Comparison of ENCODE assay signal across 7 cellular contexts in genomic region chr17:19175410-19175809, GRCh38. TPM values are rescaled to one million over a fixed set of nuclear protein-coding genes. Genes with fewer than 3 reads are reported as not detected.
DNase-seq lines count a peak whose midpoint lies in the region; ATAC-seq and TF ChIP-seq lines count a peak whose summit lies in the region.
"Not testable (repeated sequence)": the region's sequence is repeated elsewhere in the genome, so short reads cannot be mapped to it uniquely, and the experiment has no call there.

No MANE protein-coding gene starts in this region.

- not testable (repeated sequence) for H3K56ac ChIP-seq in IMR-90 (ENCODE audit: extremely low read depth, insufficient read depth, low read length)

- not testable (repeated sequence) for H2BK20ac ChIP-seq in IMR-90 (ENCODE audit: low read depth, low read length)

- H2AK9ac ChIP-seq in IMR-90 (replicated peaks; ENCODE audit: low read depth, low read length, poor library complexity): not testable (repeated sequence)

- not testable (repeated sequence) for H3K4me3 ChIP-seq in IMR-90 (ENCODE audit: insufficient read depth, low read depth, low read length)

- H3K27ac Mint-ChIP-seq in activated T-helper 17 cell treated with anti-CD3 and anti-CD28 coated beads, Interleukin-2, amount 50 U/mL, for 72 hours; natural killer cell treated with Interleukin-12 subunit alpha and Interleukin-12 subunit beta and Interleukin-15 and Interleukin-18, amount 100 ng/mL, for 72 hours: not testable (repeated sequence)

- H3K36me3 Mint-ChIP-seq in activated T-helper 17 cell treated with anti-CD3 and anti-CD28 coated beads, Interleukin-2, amount 50 U/mL, for 72 hours (ENCODE audit: low read depth); natural killer cell treated with Interleukin-12 subunit alpha and Interleukin-12 subunit beta and Interleukin-15 and Interleukin-18, amount 100 ng/mL, for 72 hours: not testable (repeated sequence)

- TF ChIP-seq POLR2A in IMR-90 (IDR thresholded peaks at IDR 0.05; ENCODE audit: low read depth, low read length): not testable (repeated sequence)

- ATAC-seq in GM18520 (IDR thresholded peaks at IDR 0.05; ENCODE audit: unreplicated experiment) (peak; percentile 74), GM21423 (IDR thresholded peaks at IDR 0.05; ENCODE audit: unreplicated experiment) (peak; percentile 68), HG02852 (IDR thresholded peaks at IDR 0.05; ENCODE audit: unreplicated experiment) (peak; percentile 70), IMR-90 (ENCODE audit: low read depth) (peak; percentile 97), left cardiac atrium (peak; percentile 96 to 99)
- peak; percentile 99 for ATAC-seq in activated T-helper 17 cell treated with anti-CD3 and anti-CD28 coated beads, Interleukin-2, amount 50 U/mL, for 72 hours (replicated peaks)
- ATAC-seq in natural killer cell treated with Interleukin-12 subunit alpha and Interleukin-12 subunit beta and Interleukin-15 and Interleukin-18, amount 100 ng/mL, for 72 hours: peak; percentile 94

- not testable (repeated sequence) for H2BK5ac ChIP-seq in IMR-90 (ENCODE audit: low read depth, low read length, poor library complexity, severe bottlenecking)

- not testable (repeated sequence) for H2BK120ac ChIP-seq in IMR-90 (ENCODE audit: low read depth, low read length)

- not testable (repeated sequence) for H3K79me1 ChIP-seq in IMR-90 (ENCODE audit: low read depth in 1 of 2, low read length in 2 of 2)

- H3K4me3 Mint-ChIP-seq in activated T-helper 17 cell treated with anti-CD3 and anti-CD28 coated beads, Interleukin-2, amount 50 U/mL, for 72 hours; natural killer cell treated with Interleukin-12 subunit alpha and Interleukin-12 subunit beta and Interleukin-15 and Interleukin-18, amount 100 ng/mL, for 72 hours: not testable (repeated sequence)

- not testable (repeated sequence) for H4K20me1 ChIP-seq in IMR-90 (ENCODE audit: insufficient read depth, low read length)

- H3K9me1 ChIP-seq in IMR-90 (ENCODE audit: insufficient read depth, low read length): not testable (repeated sequence)

- H3K9me3 ChIP-seq in IMR-90 (ENCODE audit: control insufficient read depth, insufficient read depth, low read length): not testable (repeated sequence)

- intact Hi-C loops in IMR-90 (cut with micrococcal nuclease); left cardiac atrium (cut with DNase I): not testable (repeated sequence)

- not testable (repeated sequence) for H3K18ac ChIP-seq in IMR-90 (ENCODE audit: low read depth, low read length)

- H3K27me3 Mint-ChIP-seq in activated T-helper 17 cell treated with anti-CD3 and anti-CD28 coated beads, Interleukin-2, amount 50 U/mL, for 72 hours; natural killer cell treated with Interleukin-12 subunit alpha and Interleukin-12 subunit beta and Interleukin-15 and Interleukin-18, amount 100 ng/mL, for 72 hours: not testable (repeated sequence)

- not testable (repeated sequence) for H4K91ac ChIP-seq in IMR-90 (ENCODE audit: insufficient read depth, low read depth, low read length)

- H2AFZ ChIP-seq in IMR-90 (replicated peaks; ENCODE audit: low read length, poor library complexity): not testable (repeated sequence)

- not testable (repeated sequence) for H3K14ac ChIP-seq in IMR-90 (replicated peaks; ENCODE audit: low read depth, low read length)

- not testable (repeated sequence) for H3K9ac ChIP-seq in IMR-90 (ENCODE audit: low read depth, low read length)

- not testable (repeated sequence) for H3K27ac ChIP-seq in IMR-90 (ENCODE audit: insufficient read depth, low read length)

- TF ChIP-seq CTCF in IMR-90 (conservative IDR thresholded peaks at IDR 0.05; ENCODE audit: low read depth, low read length): not testable (repeated sequence)

- BruUV-seq in IMR-90 (replicated peaks; lab: Mats Ljungman, UMichigan): not testable (repeated sequence)

- no CpG with 5 or more reads among the region's 20 CpGs for WGBS in IMR-90 (ENCODE audit: extremely low coverage in 2 of 2, insufficient read length in 1 of 2), 2 experiments

- H4K5ac ChIP-seq in IMR-90 (ENCODE audit: low read depth, low read length): not testable (repeated sequence)

- H2BK15ac ChIP-seq in IMR-90 (ENCODE audit: low read depth, low read length): not testable (repeated sequence)

- not testable (repeated sequence) for H3K9me3 Mint-ChIP-seq in activated T-helper 17 cell treated with anti-CD3 and anti-CD28 coated beads, Interleukin-2, amount 50 U/mL, for 72 hours; natural killer cell treated with Interleukin-12 subunit alpha and Interleukin-12 subunit beta and Interleukin-15 and Interleukin-18, amount 100 ng/mL, for 72 hours

- H3K4me1 Mint-ChIP-seq in activated T-helper 17 cell treated with anti-CD3 and anti-CD28 coated beads, Interleukin-2, amount 50 U/mL, for 72 hours; natural killer cell treated with Interleukin-12 subunit alpha and Interleukin-12 subunit beta and Interleukin-15 and Interleukin-18, amount 100 ng/mL, for 72 hours (ENCODE audit: low read depth in 2 of 2): not testable (repeated sequence)

- POLR2A ChIA-PET in IMR-90 (lab: Charles Lee; ENCODE audit: unreplicated experiment): not testable (repeated sequence)

- not testable (repeated sequence) for H3K4ac ChIP-seq in IMR-90 (ENCODE audit: low read depth, low read length)

- CTCF ChIA-PET in IMR-90 (lab: Yijun Ruan, JAX): not testable (repeated sequence)

- H4K8ac ChIP-seq in IMR-90 (ENCODE audit: low read depth in 2 of 2, low read length in 2 of 2): not testable (repeated sequence)

- not testable (repeated sequence) for H3K4me1 ChIP-seq in IMR-90 (ENCODE audit: control insufficient read depth, insufficient read depth, low read length)

- DNase-seq in IMR-90; left cardiac atrium; natural killer cell treated with Interleukin-12 subunit alpha and Interleukin-12 subunit beta and Interleukin-15 and Interleukin-18, amount 100 ng/mL, for 72 hours (ENCODE audit: low spot score): not testable (repeated sequence)

- TF ChIP-seq RAD21 in IMR-90 (IDR thresholded peaks at IDR 0.05; ENCODE audit: low read length): not testable (repeated sequence)

- dilution Hi-C loops in IMR-90 (cut with HindIII; ENCODE audit: low sequenced_read_pairs, unreplicated experiment): not testable (repeated sequence)

- H3K36me3 ChIP-seq in IMR-90 (ENCODE audit: control insufficient read depth, insufficient read depth, low read length): not testable (repeated sequence)

- H3K23ac ChIP-seq in IMR-90 (ENCODE audit: low read depth, low read length): not testable (repeated sequence)

- not testable (repeated sequence) for H2AK5ac ChIP-seq in IMR-90 (ENCODE audit: low read depth, low read length)

- in situ Hi-C loops in IMR-90 (cut with MboI; ENCODE audit: low sequenced_read_pairs): not testable (repeated sequence)

- H3K4me2 ChIP-seq in IMR-90 (ENCODE audit: low read depth, low read length): not testable (repeated sequence)

- H3K27me3 ChIP-seq in IMR-90 (ENCODE audit: control insufficient read depth, insufficient read depth, low read length): not testable (repeated sequence)

RNA-seq across cellular contexts. Expression of gene GRAPL, which starts 48.0 kb away (rescaled TPM):
- total RNA-seq in IMR-90 (2012; rRNA removed) (not detected in 2 replicates), left cardiac atrium (1 to 10 TPM; 1.0 to 2.8 TPM)
- polyA plus RNA-seq in IMR-90 (2012; rRNA removed): not detected in 2 replicates
- polyA plus RNA-seq in IMR-90 (2012; cell fraction: cytosol; rRNA removed): not detected in 2 replicates
- 0.37 and 0.71 TPM in 2 replicates for polyA plus RNA-seq in IMR-90 (2012; cell fraction: nucleus; rRNA removed; ENCODE audit: low replicate concordance)
- total RNA-seq in activated T-helper 17 cell treated with anti-CD3 and anti-CD28 coated beads, Interleukin-2, amount 50 U/mL, for 72 hours: 1 to 10 TPM; 6.9 to 9.9 TPM
- total RNA-seq in natural killer cell treated with Interleukin-12 subunit alpha and Interleukin-12 subunit beta and Interleukin-15 and Interleukin-18, amount 100 ng/mL, for 72 hours: 1 to 10 TPM; 5.3 to 9.6 TPM
